14 cellular contexts compared by ENCODE assay signal in the genomic region with DNA sequence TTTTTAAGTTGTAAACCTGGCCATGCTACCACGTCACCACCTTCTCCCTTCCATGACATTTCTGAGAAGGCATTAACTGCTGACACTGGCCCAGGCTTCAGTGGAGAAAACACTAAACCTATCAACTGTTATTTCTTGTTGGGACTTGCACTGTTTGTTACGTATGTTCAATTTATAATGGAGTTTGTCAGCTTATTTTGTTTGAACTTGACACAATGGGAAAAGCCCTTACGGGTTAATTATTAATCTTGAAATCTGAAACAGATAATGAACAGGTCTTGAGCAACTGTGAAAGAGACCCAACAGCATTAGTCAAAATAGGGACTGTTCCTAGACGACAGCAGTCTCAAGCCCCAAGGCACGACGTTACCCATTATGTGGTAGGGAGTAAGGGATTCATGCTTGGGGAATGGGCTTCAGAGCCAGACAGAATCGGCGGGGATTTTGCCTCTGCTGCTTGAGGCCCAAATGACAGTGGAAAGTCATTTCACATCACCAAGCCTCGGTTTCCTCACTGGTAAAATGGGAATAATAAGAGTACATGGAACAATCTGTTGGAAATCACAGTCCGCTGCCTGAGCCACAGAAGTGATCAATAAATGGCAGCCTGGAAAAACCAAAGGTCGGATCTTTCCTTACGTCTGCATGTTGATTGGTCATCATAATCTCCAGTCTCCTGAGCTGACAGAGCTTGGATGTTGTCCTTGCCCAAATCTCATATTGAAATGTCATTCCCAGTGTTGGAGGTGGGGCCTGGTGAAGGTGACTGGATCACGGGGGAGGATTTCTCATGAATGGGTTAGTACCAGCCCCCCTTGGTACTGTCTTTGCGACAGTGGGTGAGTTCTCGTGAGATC. TPM values are rescaled to one million over a fixed set of nuclear protein-coding genes. Genes with fewer than 3 reads are reported as not detected.
DNase-seq lines count a peak whose midpoint lies in the region; ATAC-seq and TF ChIP-seq lines count a peak whose summit lies in the region.
"Had no signal": no experiment of that assay in that cellular context is flagged by ENCODE, and none has a peak within 500 bp of the region (broad histone marks: within the 10 kb centered on the region; RNA-seq: fewer than 3 reads in every experiment).

No MANE protein-coding gene starts in this region.

- no peaks in the 10 kb centered on the region for H3K79me2 ChIP-seq in smooth muscle cell (ENCODE audit: low read depth)

- no peaks in the 10 kb centered on the region for H4K20me1 ChIP-seq in smooth muscle cell (ENCODE audit: low read depth)

- H2AFZ ChIP-seq in smooth muscle cell (ENCODE audit: low read depth), result no peak overlapping the region
- H2AFZ ChIP-seq: GM23248 had no signal

- ATAC-seq in GM19023 (IDR thresholded peaks at IDR 0.05; ENCODE audit: unreplicated experiment) (peak; percentile 67), HG02840 (IDR thresholded peaks at IDR 0.05; ENCODE audit: low FRiP score, unreplicated experiment) (peak; percentile 60), GM21576 (IDR thresholded peaks at IDR 0.05; ENCODE audit: unreplicated experiment) (no peak)
- ATAC-seq: gastrocnemius medialis; naive thymus-derived CD4-positive, alpha-beta T cell had no signal

- 85% methylated on average over 15 of the region's 15 CpGs for WGBS in smooth muscle cell (ENCODE audit: low lambda C conversion rate)

- H3K27me3 ChIP-seq in smooth muscle cell (ENCODE audit: low read depth), result no peaks in the 10 kb centered on the region
- H3K27me3 ChIP-seq: gastrocnemius medialis, SJCRH30 had no signal

- H3F3A ChIP-seq in smooth muscle cell (ENCODE audit: low read depth), result no peaks in the 10 kb centered on the region

- H3K4me2 ChIP-seq in smooth muscle cell, result no peak overlapping the region

- no peaks in the 10 kb centered on the region for H3K36me3 ChIP-seq in smooth muscle cell (ENCODE audit: low read depth)
- H3K36me3 ChIP-seq: gastrocnemius medialis, SJCRH30 had no signal

- no peak for TF ChIP-seq CTCF in epithelial cell of esophagus (IDR thresholded peaks at IDR 0.05; ENCODE audit: insufficient read depth, low read depth, low read length, missing control alignments)
- no peak for TF ChIP-seq CTCF in smooth muscle cell (IDR thresholded peaks at IDR 0.05; ENCODE audit: borderline replicate concordance, insufficient read depth, poor library complexity, severe bottlenecking)
- TF ChIP-seq CTCF in GM13976 (IDR thresholded peaks at IDR 0.05; ENCODE audit: borderline replicate concordance, control extremely low read depth, extremely low read depth, insufficient read depth, missing control alignments), result no peak

- in situ Hi-C loops in GM13976 (cut with MboI; ENCODE audit: low sequenced_read_pairs, unreplicated experiment), result no loop called here

- H3K9ac ChIP-seq in smooth muscle cell (ENCODE audit: low read depth), result no peak overlapping the region
- H3K9ac ChIP-seq: GM23248 had no signal

- H3K4me3 ChIP-seq in epithelial cell of esophagus (ENCODE audit: low read length) (no peak overlapping the region), smooth muscle cell (no peak overlapping the region)
- H3K4me3 ChIP-seq: gastrocnemius medialis, GM23248, SJCRH30 had no signal

- peak overlapping the region; percentile 76 for H3K27ac ChIP-seq in smooth muscle cell (ENCODE audit: low read depth)
- H3K27ac ChIP-seq: gastrocnemius medialis, GM23248, SJCRH30 had no signal

- DNase-seq in epithelial cell of esophagus (ENCODE audit: low read depth), result peak; percentile 83
- DNase-seq in smooth muscle cell (lab: John Stamatoyannopoulos, UW; ENCODE audit: unreplicated experiment), result no peak
- DNase-seq in GM13976 (ENCODE audit: low spot score), result no peak
- no peak for DNase-seq in activated naive CD4-positive, alpha-beta T cell treated with Interleukin-2 at 50 U/mL for 16 hours
- DNase-seq in activated CD4-positive, alpha-beta T cell treated with anti-CD3 and anti-CD28 coated beads for 48 hours, result no peak
- DNase-seq: C1 segment of cervical spinal cord; gastrocnemius medialis; GM23248; naive thymus-derived CD4-positive, alpha-beta T cell; NCI-H1436; SJCRH30 had no signal

- no peaks in the 10 kb centered on the region for H3K9me3 ChIP-seq in smooth muscle cell (replicated peaks; ENCODE audit: low read depth)
- H3K9me3 ChIP-seq: gastrocnemius medialis, SJCRH30 had no signal

- H3K4me1 ChIP-seq in smooth muscle cell (ENCODE audit: low read depth), result no peaks in the 10 kb centered on the region
- H3K4me1 ChIP-seq: gastrocnemius medialis, SJCRH30 had no signal

RNA-seq across cellular contexts. Expression of a gene that starts 44.5 kb away (rescaled TPM):
- 8.2 and 12.9 TPM in 2 replicates for total RNA-seq in smooth muscle cell
- 3.2 and 4.8 TPM in 2 replicates for polyA plus RNA-seq in smooth muscle cell
